ENCODE assay signal across 22 cellular contexts in genomic region chr22:28730146-28730545, GRCh38. TPM values are rescaled to one million over a fixed set of nuclear protein-coding genes. Genes with fewer than 3 reads are reported as not detected.
DNase-seq lines count a peak whose midpoint lies in the region; ATAC-seq and TF ChIP-seq lines count a peak whose summit lies in the region.
"Had no signal": no experiment of that assay in that cellular context is flagged by ENCODE, and none has a peak within 500 bp of the region (broad histone marks: within the 10 kb centered on the region; RNA-seq: fewer than 3 reads in every experiment).

No MANE protein-coding gene starts in this region.

- no peak overlapping the region for H3K9ac ChIP-seq in Karpas-422 (ENCODE audit: low read length)
- H3K9ac ChIP-seq: GM23248, SK-N-SH had no signal

- H3K9me3 ChIP-seq in thyroid gland (no peaks in the 10 kb centered on the region), Karpas-422 (ENCODE audit: low read length) (no peaks in the 10 kb centered on the region)
- H3K9me3 ChIP-seq: A549, SK-N-SH had no signal

- ATAC-seq in activated naive CD4-positive, alpha-beta T cell treated with anti-CD3 and anti-CD28 coated beads, Interleukin-2, amount 50 U/mL, for 72 hours, result no peak
- no peak for ATAC-seq in HG03196 (IDR thresholded peaks at IDR 0.05; ENCODE audit: unreplicated experiment)
- ATAC-seq: A549, HCT116 had no signal

- CTCF ChIA-PET in activated naive CD4-positive, alpha-beta T cell treated with anti-CD3 and anti-CD28 coated beads for 36 hours (lab: Charles Lee), result interaction anchor here (1.1 kb wide), 1 partner anchor 98 kb away, joined by 3 read pairs; no protein-coding TSS in a partner anchor

- H3K36me3 ChIP-seq in thyroid gland, result no peaks in the 10 kb centered on the region
- H3K36me3 ChIP-seq in Karpas-422 (ENCODE audit: insufficient read depth, low read length), result peaks cover 29% of the 10 kb centered on the region; the same call in 1 of the 2 replicates

- H3K27ac ChIP-seq in thyroid gland, result peak overlapping the region in 2 of 3 donors; percentile 10 to 40
- no peak overlapping the region for H3K27ac ChIP-seq in dorsolateral prefrontal cortex
- H3K27ac ChIP-seq in Karpas-422 (ENCODE audit: low read length), result no peak overlapping the region
- H3K27ac ChIP-seq: A549, GM23248 had no signal

- peaks cover 2% of the 10 kb centered on the region for H3K4me1 Mint-ChIP-seq in activated naive CD4-positive, alpha-beta T cell treated with anti-CD3 and anti-CD28 coated beads for 36 hours (ENCODE audit: low read depth)
- H3K4me1 Mint-ChIP-seq in HFFc6 (ENCODE audit: low read depth) (peaks cover 5% of the 10 kb centered on the region; the same call in 1 of the 2 replicates), mesothelial cell of epicardium (no peaks in the 10 kb centered on the region)

- H3K4me1 ChIP-seq in thyroid gland (peaks cover 0 to 5% of the 10 kb centered on the region in 2 donors), Karpas-422 (ENCODE audit: low read length) (no peaks in the 10 kb centered on the region)
- H3K4me1 ChIP-seq: A549 had no signal

- peak overlapping the region; percentile 53 for H3K27ac Mint-ChIP-seq in activated naive CD4-positive, alpha-beta T cell treated with anti-CD3 and anti-CD28 coated beads for 36 hours
- H3K27ac Mint-ChIP-seq in activated naive CD4-positive, alpha-beta T cell treated with anti-CD3 and anti-CD28 coated beads, Interleukin-2, amount 50 U/mL, for 72 hours, result peak overlapping the region in 1 of 2 donors; percentile 70
- peak overlapping the region; percentile 36; the same call in 1 of the 2 replicates for H3K27ac Mint-ChIP-seq in HFFc6
- H3K27ac Mint-ChIP-seq in mesothelial cell of epicardium, result peak overlapping the region; percentile 64

- no peaks in the 10 kb centered on the region for H3K27me3 Mint-ChIP-seq in activated naive CD4-positive, alpha-beta T cell treated with anti-CD3 and anti-CD28 coated beads for 36 hours (ENCODE audit: low read depth)
- H3K27me3 Mint-ChIP-seq in HFFc6 (ENCODE audit: insufficient read depth) (peaks cover 1% of the 10 kb centered on the region; the same call in 1 of the 2 replicates), mesothelial cell of epicardium (ENCODE audit: low read depth) (no peaks in the 10 kb centered on the region)

- no peak for TF ChIP-seq POLR2A in thyroid gland (IDR thresholded peaks at IDR 0.05)

- TF ChIP-seq CTCF in HFFc6 (IDR thresholded peaks at IDR 0.05) (no peak), mesothelial cell of epicardium (IDR thresholded peaks at IDR 0.05; ENCODE audit: unreplicated experiment) (no peak), thyroid gland (IDR thresholded peaks at IDR 0.05) (no peak), dorsolateral prefrontal cortex (IDR thresholded peaks at IDR 0.05 in 54 of 56, conservative IDR thresholded peaks at IDR 0.05 in 2 of 56; ENCODE audit: low read depth in 1 of 56, partially characterized antibody in 56 of 56) (no peak)

- intact Hi-C loops in activated naive CD4-positive, alpha-beta T cell treated with anti-CD3 and anti-CD28 coated beads for 36 hours (cut with micrococcal nuclease), result no loop called here
- intact Hi-C loops in thyroid gland (cut with DNase I) (no loop called here), dorsolateral prefrontal cortex (cut with DNase I) (no loop called here)

- H3K4me3 Mint-ChIP-seq in activated naive CD4-positive, alpha-beta T cell treated with anti-CD3 and anti-CD28 coated beads for 36 hours, result no peak overlapping the region
- no peak overlapping the region for H3K4me3 Mint-ChIP-seq in HFFc6
- H3K4me3 Mint-ChIP-seq in mesothelial cell of epicardium, result no peak overlapping the region

- no peak for DNase-seq in activated naive CD4-positive, alpha-beta T cell treated with anti-CD3 and anti-CD28 coated beads for 36 hours
- no peak for DNase-seq in activated naive CD4-positive, alpha-beta T cell treated with anti-CD3 and anti-CD28 coated beads, Interleukin-2, amount 50 U/mL, for 72 hours (ENCODE audit: low spot score in 2 of 2)
- no peak for DNase-seq in HFFc6
- DNase-seq in mesothelial cell of epicardium (ENCODE audit: low spot score in 2 of 2, unreplicated experiment in 2 of 2), result no peak
- no peak for DNase-seq in thyroid gland
- DNase-seq in dorsolateral prefrontal cortex, result no peak
- no peak for DNase-seq in Karpas-422
- DNase-seq: DMS 273 treated with DMSO at 0.1 percent for 48 hours, DND-41, KG1, NCI-H1417, NCI-H187, NCI-H2107, NCI-H510A treated with DMSO at 0.1 percent for 48 hours, NCI-H774, OCI-M1, SHP77 treated with DMSO at 0.1 percent for 48 hours, SK-N-SH had no signal

- no peak overlapping the region for H3K4me2 ChIP-seq in Karpas-422 (ENCODE audit: low read depth, low read length, poor library complexity, severe bottlenecking)
- H3K4me2 ChIP-seq: A549, SK-N-SH had no signal

- no peaks in the 10 kb centered on the region for H4K20me1 ChIP-seq in Karpas-422 (ENCODE audit: insufficient read depth, low read depth, low read length)

- 96 to 100% methylated on average over 3 of the region's 3 CpGs for WGBS in thyroid gland, 2 donors

- H3K27me3 ChIP-seq in thyroid gland, result no peaks in the 10 kb centered on the region
- no peaks in the 10 kb centered on the region for H3K27me3 ChIP-seq in dorsolateral prefrontal cortex
- no peaks in the 10 kb centered on the region for H3K27me3 ChIP-seq in Karpas-422 (ENCODE audit: low read length)

- no peaks in the 10 kb centered on the region for H3K9me3 Mint-ChIP-seq in activated naive CD4-positive, alpha-beta T cell treated with anti-CD3 and anti-CD28 coated beads for 36 hours
- no peaks in the 10 kb centered on the region for H3K9me3 Mint-ChIP-seq in activated naive CD4-positive, alpha-beta T cell treated with anti-CD3 and anti-CD28 coated beads, Interleukin-2, amount 50 U/mL, for 72 hours
- H3K9me3 Mint-ChIP-seq in HFFc6 (no peaks in the 10 kb centered on the region), mesothelial cell of epicardium (no peaks in the 10 kb centered on the region)

- H3K79me2 ChIP-seq in Karpas-422 (ENCODE audit: low read length), result peaks cover 54% of the 10 kb centered on the region

- no peaks in the 10 kb centered on the region for H3K9me2 ChIP-seq in Karpas-422 (replicated peaks; ENCODE audit: insufficient read depth, low read length)
- H3K9me2 ChIP-seq: SK-N-SH had no signal

- H3K36me3 Mint-ChIP-seq in activated naive CD4-positive, alpha-beta T cell treated with anti-CD3 and anti-CD28 coated beads for 36 hours (ENCODE audit: low read depth), result peaks cover 32% of the 10 kb centered on the region
- peaks cover under 1 to 5% of the 10 kb centered on the region in 2 donors for H3K36me3 Mint-ChIP-seq in activated naive CD4-positive, alpha-beta T cell treated with anti-CD3 and anti-CD28 coated beads, Interleukin-2, amount 50 U/mL, for 72 hours
- H3K36me3 Mint-ChIP-seq in HFFc6 (ENCODE audit: low read depth) (no peaks in the 10 kb centered on the region), mesothelial cell of epicardium (peaks cover 25% of the 10 kb centered on the region)

- no peak overlapping the region for H2AFZ ChIP-seq in Karpas-422 (ENCODE audit: low read length)
- H2AFZ ChIP-seq: GM23248 had no signal

- H3K4me3 ChIP-seq in thyroid gland (replicated peaks in 1 of 3) (no peak overlapping the region), dorsolateral prefrontal cortex (no peak overlapping the region), Karpas-422 (ENCODE audit: low read length) (no peak overlapping the region)
- H3K4me3 ChIP-seq: A549, GM23248 had no signal

RNA-seq across cellular contexts. Expression of gene CHEK2, which starts 11.5 kb away (rescaled TPM):
- 10 to 100 TPM; 47.8 to 52.6 TPM for total RNA-seq in activated naive CD4-positive, alpha-beta T cell treated with anti-CD3 and anti-CD28 coated beads for 36 hours
- 10 to 100 TPM; 28.7 to 51.2 TPM for total RNA-seq in activated naive CD4-positive, alpha-beta T cell treated with anti-CD3 and anti-CD28 coated beads, Interleukin-2, amount 50 U/mL, for 72 hours
- total RNA-seq in HFFc6 (2021; fragmentation: NEBNext Ultra II Directional; extraction: Animal tissue kit (Norgen Biotek cat#: 25700)), result 10 to 100 TPM; 10.2 to 17.7 (median 14.9) TPM
- total RNA-seq in mesothelial cell of epicardium (22.9 to 25.0 TPM (median 24.2 TPM) in 3 replicates), thyroid gland (10 to 100 TPM in 2 of 4 donors, 1 to 10 TPM in 2; 7.1 to 16.0 (median 9.4) TPM), dorsolateral prefrontal cortex (1 to 10 TPM in 119 of 120 experiments, under 1 TPM in 1; 0.83 to 9.6 (median 4.0) TPM)
- 31.7 and 36.2 TPM in 2 replicates for total RNA-seq in Karpas-422 (2014; rRNA removed; shearing (Covaris generic); ENCODE audit: low replicate concordance)

RNA-seq across cellular contexts. Expression of gene HSCB, which starts 11.7 kb away (rescaled TPM):
- total RNA-seq in activated naive CD4-positive, alpha-beta T cell treated with anti-CD3 and anti-CD28 coated beads for 36 hours, result 10 to 100 TPM; 12.7 to 13.3 TPM
- 10 to 100 TPM; 19.6 to 20.4 TPM for total RNA-seq in activated naive CD4-positive, alpha-beta T cell treated with anti-CD3 and anti-CD28 coated beads, Interleukin-2, amount 50 U/mL, for 72 hours
- 10 to 100 TPM; 15.2 to 18.3 (median 16.5) TPM for total RNA-seq in HFFc6 (2021; fragmentation: NEBNext Ultra II Directional; extraction: Animal tissue kit (Norgen Biotek cat#: 25700))
- total RNA-seq in mesothelial cell of epicardium (15.0 to 18.7 TPM (median 15.7 TPM) in 3 replicates), thyroid gland (10 to 100 TPM; 10.7 to 30.6 (median 25.6) TPM), dorsolateral prefrontal cortex (10 to 100 TPM in 65 of 120 experiments, 1 to 10 TPM in 55; 5.9 to 17.8 (median 10.3) TPM)
- total RNA-seq in Karpas-422 (2014; rRNA removed; shearing (Covaris generic); ENCODE audit: low replicate concordance), result 20.7 and 24.1 TPM in 2 replicates

RNA-seq across cellular contexts. Expression of gene CCDC117, which starts 42.3 kb away (rescaled TPM):
- total RNA-seq in activated naive CD4-positive, alpha-beta T cell treated with anti-CD3 and anti-CD28 coated beads for 36 hours, result 10 to 100 TPM; 28.2 to 28.6 TPM
- total RNA-seq in activated naive CD4-positive, alpha-beta T cell treated with anti-CD3 and anti-CD28 coated beads, Interleukin-2, amount 50 U/mL, for 72 hours, result 10 to 100 TPM; 26.8 to 31.5 TPM
- 10 to 100 TPM; 13.2 to 17.4 (median 14.8) TPM for total RNA-seq in HFFc6 (2021; fragmentation: NEBNext Ultra II Directional; extraction: Animal tissue kit (Norgen Biotek cat#: 25700))
- total RNA-seq in mesothelial cell of epicardium (22.4 to 22.9 TPM (median 22.8 TPM) in 3 replicates), thyroid gland (10 to 100 TPM; 21.2 to 40.2 (median 26.5) TPM), dorsolateral prefrontal cortex (10 to 100 TPM; 10.6 to 35.3 (median 16.8) TPM)
- 17.4 and 26.1 TPM in 2 replicates for total RNA-seq in Karpas-422 (2014; rRNA removed; shearing (Covaris generic); ENCODE audit: low replicate concordance)

RNA-seq across cellular contexts. Expression of gene TTC28, which starts 50.5 kb away (rescaled TPM):
- total RNA-seq in activated naive CD4-positive, alpha-beta T cell treated with anti-CD3 and anti-CD28 coated beads for 36 hours, result 1 to 10 TPM; 1.6 to 1.9 TPM
- total RNA-seq in activated naive CD4-positive, alpha-beta T cell treated with anti-CD3 and anti-CD28 coated beads, Interleukin-2, amount 50 U/mL, for 72 hours, result 1 to 10 TPM in 1 of 2 donors, under 1 TPM in 1; 0.66 to 8.5 TPM
- 10 to 100 TPM; 10.8 to 18.9 (median 13.6) TPM for total RNA-seq in HFFc6 (2021; fragmentation: NEBNext Ultra II Directional; extraction: Animal tissue kit (Norgen Biotek cat#: 25700))
- total RNA-seq in mesothelial cell of epicardium (91.7 to 95.9 TPM (median 92.7 TPM) in 3 replicates), thyroid gland (10 to 100 TPM; 49.8 to 99.7 (median 79.7) TPM), dorsolateral prefrontal cortex (10 to 100 TPM; 23.0 to 61.1 (median 38.7) TPM)
- 11.2 and 12.4 TPM in 2 replicates for total RNA-seq in Karpas-422 (2014; rRNA removed; shearing (Covaris generic); ENCODE audit: low replicate concordance)

Comparison
In these comparisons a context has a peak if more than half of its experiments do, and no peak if none do; other contexts are left out.
1. H3K27ac ChIP-seq: peak in thyroid gland (2 of 3); none in dorsolateral prefrontal cortex (0 of 59) and Karpas-422 (single experiment).